In genomic region chr12:90512518-90512917, GRCh38 we compare ENCODE assay signal across 18 cellular contexts.
"Had no signal": no experiment of that assay in that cellular context is flagged by ENCODE, and none has a peak within 500 bp of the region (broad histone marks: within the 10 kb centered on the region; RNA-seq: fewer than 3 reads in every experiment).

No MANE protein-coding gene starts in this region.

- H3K4me1 ChIP-seq: colonic mucosa, esophagus squamous epithelium, right atrium auricular region had no signal

- H3K27me3 ChIP-seq: colonic mucosa, esophagus squamous epithelium, gastroesophageal sphincter, right atrium auricular region, sigmoid colon, stomach, transverse colon had no signal

- H3K9me3 ChIP-seq: colonic mucosa, esophagus squamous epithelium, gastroesophageal sphincter, right atrium auricular region, sigmoid colon, stomach, thoracic aorta, transverse colon had no signal

- DNase-seq: colonic mucosa; dermis blood vessel endothelial cell; esophagus squamous epithelium; foreskin fibroblast; glutamatergic neuron; kidney glomerular epithelial cell; naive thymus-derived CD4-positive, alpha-beta T cell; sigmoid colon; stimulated activated CD4-positive, alpha-beta T cell treated with anti-CD3 and anti-CD28 coated beads, Interleukin-2, amount 100 ng/mL, for 24 hours; stimulated activated CD4-positive, alpha-beta T cell treated with anti-CD3 and anti-CD28 coated beads, Interleukin-4, amount 100 ng/mL, for 4 hours; stimulated activated naive B cell treated with anti-CD40 and anti-IgM and Interleukin-4, amounts not matched to agents 10 μg/mL and 1 μg/mL and 100 μg/mL, for 72 hours; stomach; substantia nigra; transverse colon had no signal

- ATAC-seq: gastroesophageal sphincter; naive thymus-derived CD4-positive, alpha-beta T cell; stimulated activated naive B cell treated with anti-CD40 and anti-IgM and Interleukin-4, amounts not matched to agents 10 μg/mL and 1 μg/mL and 100 μg/mL, for 72 hours had no signal

- H3K27ac ChIP-seq: colonic mucosa, esophagus squamous epithelium, gastroesophageal sphincter, right atrium auricular region, sigmoid colon, skin epidermis, stomach, thoracic aorta, transverse colon had no signal

- H3K4me3 ChIP-seq: colonic mucosa, esophagus squamous epithelium, gastroesophageal sphincter, right atrium auricular region, sigmoid colon, skin epidermis, stomach, thoracic aorta, transverse colon had no signal

- H3K36me3 ChIP-seq: colonic mucosa, esophagus squamous epithelium, gastroesophageal sphincter, right atrium auricular region, sigmoid colon, stomach, thoracic aorta, transverse colon had no signal
